Comparison of ENCODE assay signal across 16 cellular contexts in genomic region chr5:110917161-110917875, GRCh38.
DNase-seq lines count a peak whose midpoint lies in the region; TF ChIP-seq lines count a peak whose summit lies in the region.
"Had no signal": no experiment of that assay in that cellular context is flagged by ENCODE, and none has a peak within 500 bp of the region (broad histone marks: within the 10 kb centered on the region; RNA-seq: fewer than 3 reads in every experiment).

No MANE protein-coding gene starts in this region.

- H3K9me3 ChIP-seq in AG04450 (ENCODE audit: control insufficient read depth, insufficient read depth, low read length): no peaks in the 10 kb centered on the region
- H3K9me3 ChIP-seq: A549 had no signal

- TF ChIP-seq CTCF in AG04450 (IDR thresholded peaks at IDR 0.05; ENCODE audit: low read depth, low read length): no peak
- no peak for TF ChIP-seq CTCF in cardiac fibroblast (IDR thresholded peaks at IDR 0.05; ENCODE audit: low read depth, low read length)

- CTCF ChIA-PET in AG04450 (lab: Charles Lee): interaction anchor here (1.4 kb wide), 1 partner anchor 177 kb away, joined by 3 read pairs; no protein-coding TSS in a partner anchor

- no peak overlapping the region for H3K4me3 ChIP-seq in AG04450 (ENCODE audit: low read depth, low read length)
- H3K4me3 ChIP-seq in cardiac fibroblast (replicated peaks in 1 of 2; ENCODE audit: low read depth in 2 of 2, low read length in 2 of 2): no peak overlapping the region
- H3K4me3 ChIP-seq: A549 had no signal

- POLR2A ChIA-PET in AG04450 (lab: Yijun Ruan, JAX): interaction anchor here (0.9 to 2.3 kb wide), 2 partner anchors 17 to 18 kb away, joined by 3 to 14 read pairs; no protein-coding TSS in a partner anchor

- DNase-seq in AG04450 (ENCODE audit: low read depth, low spot score) (no peak), NCI-H82 (lab: John Stamatoyannopoulos, UW) (peak; percentile 49), cardiac fibroblast (ENCODE audit: low read depth in 2 of 2) (peak; percentile 37 to 51), islet precursor cell (peak; percentile 66), hippocampal formation (lab: John Stamatoyannopoulos, UW) (no peak), amygdala (lab: John Stamatoyannopoulos, UW) (no peak), NCI-H2107 treated with DMSO at 0.1 percent for 48 hours (lab: John Stamatoyannopoulos, UW; ENCODE audit: unreplicated experiment) (no peak), GM03348 (ENCODE audit: low spot score) (no peak)
- DNase-seq: activated CD4-positive, alpha-beta T cell treated with anti-CD3 and anti-CD28 coated beads, Interleukin-2, amount 50 U/mL, for 1 hour; activated T-cell treated with anti-CD3 and anti-CD28 coated beads, Interleukin-2, amount 50 U/mL, for 48 hours; aorta; NCI-H1105; small intestine; substantia nigra; T-helper 2 cell had no signal

- no peaks in the 10 kb centered on the region for H3K27me3 ChIP-seq in AG04450 (ENCODE audit: control insufficient read depth, insufficient read depth, low read length)

- H3K27ac ChIP-seq in AG04450 (ENCODE audit: low read depth, low read length): peak overlapping the region; percentile 80
- H3K27ac ChIP-seq: A549 had no signal

Comparison
In these comparisons a context has a peak if more than half of its experiments do, and no peak if none do; other contexts are left out.
1. DNase-seq: peak in NCI-H82 (single experiment), cardiac fibroblast (2 of 2) and islet precursor cell (single experiment); none in AG04450 (single experiment), hippocampal formation (0 of 2), amygdala (0 of 56), NCI-H2107 treated with DMSO at 0.1 percent for 48 hours (single experiment) and GM03348 (single experiment).